Comparison of ENCODE assay signal across 9 cellular contexts in genomic region chr12:11795910-11796459, GRCh38.
DNase-seq lines count a peak whose midpoint lies in the region; ATAC-seq and TF ChIP-seq lines count a peak whose summit lies in the region.
"Had no signal": no experiment of that assay in that cellular context is flagged by ENCODE, and none has a peak within 500 bp of the region (broad histone marks: within the 10 kb centered on the region; RNA-seq: fewer than 3 reads in every experiment).

No MANE protein-coding gene starts in this region.

- H3K4me1 Mint-ChIP-seq in CD14-positive monocyte: peaks cover 84% of the 10 kb centered on the region

- H3K27me3 ChIP-seq in colonic mucosa (no peaks in the 10 kb centered on the region), suprapubic skin (no peaks in the 10 kb centered on the region)
- H3K27me3 ChIP-seq: thyroid gland had no signal

- peak overlapping the region; percentile 72 for H3K27ac ChIP-seq in colonic mucosa
- no peak overlapping the region for H3K27ac ChIP-seq in suprapubic skin

- H3K9me3 ChIP-seq in colonic mucosa (no peaks in the 10 kb centered on the region), suprapubic skin (no peaks in the 10 kb centered on the region)
- H3K9me3 ChIP-seq: thyroid gland had no signal

- H3K36me3 Mint-ChIP-seq in CD14-positive monocyte: peaks cover 21 to 29% of the 10 kb centered on the region in 2 donors

- intact Hi-C loops in CD14-positive monocyte (cut with micrococcal nuclease): no loop called here
- intact Hi-C loops in colonic mucosa (cut with DNase I): no loop called here

- H3K9ac ChIP-seq in colonic mucosa (ENCODE audit: low read depth in 2 of 2, low read length in 2 of 2): peak overlapping the region in 1 of 2 donors; percentile 65

- no peak for TF ChIP-seq EP300 in suprapubic skin (IDR thresholded peaks at IDR 0.05)

- H3K27me3 Mint-ChIP-seq in CD14-positive monocyte (ENCODE audit: low read depth in 3 of 3): peaks cover 0 to 1% (median 0%) of the 10 kb centered on the region in 3 donors

- peak overlapping the region; percentile 40 to 88 (median 64) for H3K27ac Mint-ChIP-seq in CD14-positive monocyte

- WGBS in suprapubic skin: 52% methylated on average over 6 of the region's 6 CpGs

- no peak for DNase-seq in CD14-positive monocyte (ENCODE audit: low spot score)
- peak; percentile 71 for DNase-seq in NCI-H2029 (lab: John Stamatoyannopoulos, UW)
- peak; percentile 69 for DNase-seq in colonic mucosa
- DNase-seq in myocyte (ENCODE audit: low read depth): peak; percentile 71
- no peak for DNase-seq in NCI-H187 treated with DMSO at 0.1 percent for 48 hours (lab: John Stamatoyannopoulos, UW)
- no peak for DNase-seq in NCI-H1436 treated with DMSO at 0.1 percent for 48 hours (lab: John Stamatoyannopoulos, UW)
- no peak for DNase-seq in suprapubic skin (ENCODE audit: low spot score in 2 of 2)
- DNase-seq: thyroid gland had no signal

- no peak for ATAC-seq in GM18861 (IDR thresholded peaks at IDR 0.05; ENCODE audit: unreplicated experiment)

- H3K9me3 Mint-ChIP-seq in CD14-positive monocyte: no peaks in the 10 kb centered on the region

- H3K36me3 ChIP-seq in colonic mucosa (no peaks in the 10 kb centered on the region), suprapubic skin (peaks cover under 1% of the 10 kb centered on the region)
- H3K36me3 ChIP-seq: thyroid gland had no signal

- TF ChIP-seq CTCF in CD14-positive monocyte (IDR thresholded peaks at IDR 0.05) (no peak), colonic mucosa (IDR thresholded peaks at IDR 0.05) (no peak), suprapubic skin (IDR thresholded peaks at IDR 0.05) (no peak)

- no peak overlapping the region for H3K4me3 Mint-ChIP-seq in CD14-positive monocyte

- H3K4me1 ChIP-seq in colonic mucosa (peaks cover 12% of the 10 kb centered on the region), suprapubic skin (peaks cover 32% of the 10 kb centered on the region)

- no peak for TF ChIP-seq POLR2A in suprapubic skin (IDR thresholded peaks at IDR 0.05)

- H3K4me3 ChIP-seq in colonic mucosa (no peak overlapping the region), suprapubic skin (no peak overlapping the region)
- H3K4me3 ChIP-seq: thyroid gland had no signal

Comparison
In these comparisons a context has a peak if more than half of its experiments do, and no peak if none do; other contexts are left out.
1. DNase-seq: peak in NCI-H2029 (single experiment), colonic mucosa (single experiment) and myocyte (single experiment); none in CD14-positive monocyte (single experiment), NCI-H187 treated with DMSO at 0.1 percent for 48 hours (single experiment), NCI-H1436 treated with DMSO at 0.1 percent for 48 hours (single experiment) and suprapubic skin (0 of 2).